ENCODE assay signal across 27 cellular contexts in the genomic region with DNA sequence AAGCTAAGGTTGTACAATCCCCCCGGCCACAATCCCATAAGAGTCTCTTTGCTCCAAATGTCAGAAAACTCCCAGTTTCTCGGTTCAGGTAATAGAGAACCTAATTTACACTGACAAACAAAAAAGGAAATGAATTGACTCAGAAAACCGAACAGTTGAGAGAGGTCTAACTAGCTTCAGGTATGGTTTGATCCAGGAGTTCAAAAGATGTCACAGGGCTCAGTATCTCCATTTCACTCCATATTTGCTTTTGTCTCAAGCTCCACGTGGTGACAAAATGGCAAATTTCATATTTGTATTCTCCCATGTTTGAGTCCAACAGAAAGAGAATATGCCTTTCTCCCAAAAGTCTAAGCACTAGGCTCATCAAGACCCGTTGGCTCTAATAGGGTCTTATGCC.
"Had no signal": no experiment of that assay in that cellular context is flagged by ENCODE, and none has a peak within 500 bp of the region (broad histone marks: within the 10 kb centered on the region; RNA-seq: fewer than 3 reads in every experiment).

No MANE protein-coding gene starts in this region.

- H3K27me3 ChIP-seq: suprapubic skin, testis, thyroid gland, tibial nerve, transverse colon, upper lobe of left lung, upper lobe of right lung, uterus, vagina had no signal

- H3K36me3 ChIP-seq: stomach, suprapubic skin, thoracic aorta, thyroid gland, tibial artery, tibial nerve, transverse colon, upper lobe of left lung, upper lobe of right lung, uterus, vagina had no signal

- ATAC-seq: stimulated activated effector memory CD8-positive, alpha-beta T cell treated with anti-CD3 and anti-CD28 coated beads, Interleukin-12 subunit alpha, Interleukin-12 subunit beta, amount 100 ng/mL, for 72 hours; stimulated activated memory B cell treated with anti-CD40 and anti-IgM and Interleukin-4, amounts not matched to agents 10 μg/mL and 1 μg/mL and 100 μg/mL, for 72 hours; stimulated activated naive B cell treated with anti-CD40 and anti-IgM and Interleukin-4, amounts not matched to agents 10 μg/mL and 1 μg/mL and 100 μg/mL, for 72 hours; stimulated activated naive CD8-positive, alpha-beta T cell treated with anti-CD3 and anti-CD28 coated beads, Interleukin-15, amount 100 ng/mL, for 72 hours; stimulated activated naive CD8-positive, alpha-beta T cell treated with anti-CD3 and anti-CD28 coated beads, Interleukin-15, Interleukin-2, amounts not matched to agents 100 U/mL and 50 U/mL, for 24 hours; upper lobe of right lung had no signal

- H3K4me3 ChIP-seq: stomach, suprapubic skin, testis, thoracic aorta, thyroid gland, tibial artery, tibial nerve, transverse colon, upper lobe of left lung, upper lobe of right lung, uterus, vagina had no signal

- DNase-seq: stimulated activated CD4-positive, alpha-beta T cell treated with anti-CD3 and anti-CD28 coated beads, Interleukin-2, amount 100 ng/mL, for 48 hours; stimulated activated CD4-positive, alpha-beta T cell treated with anti-CD3 and anti-CD28 coated beads, Interleukin-4, amount 100 ng/mL, for 1 hour; stimulated activated CD4-positive, alpha-beta T cell treated with anti-CD3 and anti-CD28 coated beads, Interleukin-4, amount 100 ng/mL, for 24 hours; stimulated activated CD4-positive, alpha-beta T cell treated with anti-CD3 and anti-CD28 coated beads, Interleukin-4, amount 100 ng/mL, for 4 hours; stimulated activated CD8-positive, alpha-beta memory T cell treated with anti-CD3 and anti-CD28 coated beads, Interleukin-4, amount 100 ng/mL, for 48 hours; stimulated activated naive B cell treated with anti-CD40 and anti-IgM and Interleukin-4, amounts not matched to agents 10 μg/mL and 1 μg/mL and 100 μg/mL, for 72 hours; stimulated activated naive CD4-positive, alpha-beta T cell; stimulated activated naive CD4-positive, alpha-beta T cell treated with Interleukin-2 at 50 U/mL for 16 hours; stimulated activated naive CD8-positive, alpha-beta T cell treated with anti-CD3 and anti-CD28 coated beads, Interleukin-15, amount 100 ng/mL, for 72 hours; stimulated activated naive CD8-positive, alpha-beta T cell treated with anti-CD3 and anti-CD28 coated beads, Interleukin-15, Interleukin-2, amounts not matched to agents 100 U/mL and 50 U/mL, for 24 hours; stomach; substantia nigra; testis; thyroid gland; tibial artery; transverse colon; trophoblast cell; upper lobe of left lung; upper lobe of right lung; uterus had no signal

- H3K27ac ChIP-seq: stomach, suprapubic skin, testis, thoracic aorta, thyroid gland, tibial artery, tibial nerve, transverse colon, upper lobe of left lung, upper lobe of right lung, uterus, vagina had no signal

- FAIRE-seq: urothelium cell line had no signal

- H3K4me1 ChIP-seq: stomach, suprapubic skin, testis, thyroid gland, tibial artery, tibial nerve, transverse colon, upper lobe of right lung, uterus, vagina had no signal

- H3K9me3 ChIP-seq: stomach, suprapubic skin, testis, thoracic aorta, thyroid gland, tibial artery, tibial nerve, transverse colon, upper lobe of left lung, upper lobe of right lung, uterus, vagina had no signal
